1 cellular context compared by ENCODE assay signal in the genomic region with DNA sequence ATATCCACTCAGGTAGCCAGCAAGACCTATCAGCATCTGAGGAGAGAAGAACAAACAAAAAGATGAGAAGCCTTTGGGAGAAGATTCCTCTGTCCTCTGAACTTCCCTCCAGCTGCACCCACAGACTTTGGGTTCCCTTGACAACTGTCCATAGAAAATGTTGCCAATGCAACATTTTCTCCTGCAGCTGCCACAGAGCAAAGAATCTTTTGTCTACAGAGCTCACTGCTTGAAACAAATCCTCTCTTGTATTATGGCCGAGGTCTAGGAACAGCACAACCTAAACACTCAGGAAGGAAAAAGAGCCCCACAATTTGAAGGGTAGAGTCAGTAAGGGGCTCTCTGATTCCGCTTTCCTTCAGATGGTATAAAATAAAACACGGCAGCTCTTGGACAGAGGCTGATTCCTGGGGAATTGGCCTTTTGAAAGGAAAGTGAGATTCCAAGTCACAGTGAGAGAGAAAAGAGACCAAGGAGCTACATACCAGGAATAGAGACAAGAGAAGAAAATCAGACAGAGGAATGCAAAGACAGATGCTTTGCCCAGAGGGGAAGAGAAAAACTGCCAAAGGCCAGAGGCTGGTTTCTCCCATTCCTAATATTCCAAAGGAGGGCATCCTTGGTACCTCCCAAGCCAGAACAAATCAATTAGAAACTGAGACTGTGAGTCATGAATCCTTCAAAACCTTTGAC.
TF ChIP-seq lines count a peak whose summit lies in the region.

No MANE protein-coding gene starts in this region.

TF ChIP-seq in IMR-90, 13 proteins besides CTCF, POLR2A, EP300 and RAD21:
- TF ChIP-seq, protein P1, sequence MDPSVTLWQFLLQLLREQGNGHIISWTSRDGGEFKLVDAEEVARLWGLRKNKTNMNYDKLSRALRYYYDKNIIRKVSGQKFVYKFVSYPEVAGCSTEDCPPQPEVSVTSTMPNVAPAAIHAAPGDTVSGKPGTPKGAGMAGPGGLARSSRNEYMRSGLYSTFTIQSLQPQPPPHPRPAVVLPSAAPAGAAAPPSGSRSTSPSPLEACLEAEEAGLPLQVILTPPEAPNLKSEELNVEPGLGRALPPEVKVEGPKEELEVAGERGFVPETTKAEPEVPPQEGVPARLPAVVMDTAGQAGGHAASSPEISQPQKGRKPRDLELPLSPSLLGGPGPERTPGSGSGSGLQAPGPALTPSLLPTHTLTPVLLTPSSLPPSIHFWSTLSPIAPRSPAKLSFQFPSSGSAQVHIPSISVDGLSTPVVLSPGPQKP (IDR thresholded peaks at IDR 0.05; ENCODE audit: borderline replicate concordance, low read depth, low read length) = no peak
- TF ChIP-seq CEBPB (IDR thresholded peaks at IDR 0.05; ENCODE audit: low read depth, low read length) = no peak
- TF ChIP-seq SMC3 (IDR thresholded peaks at IDR 0.05; ENCODE audit: low read depth, low read length) = no peak
- TF ChIP-seq MAFK (IDR thresholded peaks at IDR 0.05; ENCODE audit: low read depth, low read length) = no peak
- no peak for TF ChIP-seq BHLHE40 (IDR thresholded peaks at IDR 0.05; ENCODE audit: low read depth, low read length)
- no peak for TF ChIP-seq MAZ (IDR thresholded peaks at IDR 0.05; ENCODE audit: borderline replicate concordance, low read depth, low read length)
- TF ChIP-seq, protein P2, sequence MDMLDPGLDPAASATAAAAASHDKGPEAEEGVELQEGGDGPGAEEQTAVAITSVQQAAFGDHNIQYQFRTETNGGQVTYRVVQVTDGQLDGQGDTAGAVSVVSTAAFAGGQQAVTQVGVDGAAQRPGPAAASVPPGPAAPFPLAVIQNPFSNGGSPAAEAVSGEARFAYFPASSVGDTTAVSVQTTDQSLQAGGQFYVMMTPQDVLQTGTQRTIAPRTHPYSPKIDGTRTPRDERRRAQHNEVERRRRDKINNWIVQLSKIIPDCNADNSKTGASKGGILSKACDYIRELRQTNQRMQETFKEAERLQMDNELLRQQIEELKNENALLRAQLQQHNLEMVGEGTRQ (IDR thresholded peaks at IDR 0.05; ENCODE audit: low read depth, low read length) = no peak
- TF ChIP-seq RCOR1 (IDR thresholded peaks at IDR 0.05; ENCODE audit: insufficient replicate concordance, low read length) = no peak
- TF ChIP-seq CHD1 (IDR thresholded peaks at IDR 0.05; ENCODE audit: low read depth, low read length) = no peak
- no peak for TF ChIP-seq FOS (IDR thresholded peaks at IDR 0.05; ENCODE audit: low read depth, low read length)
